ENCODE assay signal across 8 cellular contexts in genomic region chr7:87058739-87059524, GRCh38. TPM values are rescaled to one million over a fixed set of nuclear protein-coding genes. Genes with fewer than 3 reads are reported as not detected.
A peak's percentile ranks its signal among the peaks of the same experiment; 100 is the strongest.
DNase-seq lines count a peak whose midpoint lies in the region; ATAC-seq and TF ChIP-seq lines count a peak whose summit lies in the region.

No MANE protein-coding gene starts in this region.

- no peaks in the 10 kb centered on the region for H3K9me3 Mint-ChIP-seq in T-helper 1 cell treated with Interleukin-12 subunit alpha and Interleukin-12 subunit beta and Interleukin-4 antibody, amounts not matched to agents 30 μg/mL and 1 μg/mL, for 36 hours

- TF ChIP-seq CTCF in coronary artery (IDR thresholded peaks at IDR 0.05), result no peak

- peaks cover 11% of the 10 kb centered on the region for H3K4me1 Mint-ChIP-seq in T-helper 1 cell treated with Interleukin-12 subunit alpha and Interleukin-12 subunit beta and Interleukin-4 antibody, amounts not matched to agents 30 μg/mL and 1 μg/mL, for 36 hours (ENCODE audit: low read depth)

- peak overlapping the region; percentile 68 for H3K4me3 Mint-ChIP-seq in T-helper 1 cell treated with Interleukin-12 subunit alpha and Interleukin-12 subunit beta and Interleukin-4 antibody, amounts not matched to agents 30 μg/mL and 1 μg/mL, for 36 hours

- peak; percentile 48 for ATAC-seq in GM19455 (IDR thresholded peaks at IDR 0.05; ENCODE audit: unreplicated experiment)
- ATAC-seq in HG03558 (IDR thresholded peaks at IDR 0.05; ENCODE audit: extremely low read depth, unreplicated experiment), result peak; percentile 28

- H3K27ac Mint-ChIP-seq in T-helper 1 cell treated with Interleukin-12 subunit alpha and Interleukin-12 subunit beta and Interleukin-4 antibody, amounts not matched to agents 30 μg/mL and 1 μg/mL, for 36 hours, result no peak overlapping the region

- H3K4me3 ChIP-seq in coronary artery, result peak overlapping the region; percentile 75

- DNase-seq in DMS53 treated with DMSO at 0.1 percent for 48 hours (lab: John Stamatoyannopoulos, UW; ENCODE audit: unreplicated experiment) (peak; percentile 29), coronary artery (ENCODE audit: low spot score) (no peak), lung microvascular endothelial cell (ENCODE audit: low read depth in 2 of 2) (peak; percentile 42 to 47), substantia nigra (lab: John Stamatoyannopoulos, UW) (peak in 25 of 49 donors; percentile 0 to 69 (median 17)), NCI-H1048 (lab: John Stamatoyannopoulos, UW) (no peak)

- H3K36me3 Mint-ChIP-seq in T-helper 1 cell treated with Interleukin-12 subunit alpha and Interleukin-12 subunit beta and Interleukin-4 antibody, amounts not matched to agents 30 μg/mL and 1 μg/mL, for 36 hours (ENCODE audit: low read depth), result no peaks in the 10 kb centered on the region

- H3K27me3 Mint-ChIP-seq in T-helper 1 cell treated with Interleukin-12 subunit alpha and Interleukin-12 subunit beta and Interleukin-4 antibody, amounts not matched to agents 30 μg/mL and 1 μg/mL, for 36 hours (ENCODE audit: low read depth), result peaks cover 30% of the 10 kb centered on the region

- peak overlapping the region; percentile 62 to 73 for H3K27ac ChIP-seq in coronary artery
- peak overlapping the region; percentile 82 for H3K27ac ChIP-seq in substantia nigra (ENCODE audit: low read depth, low read length, poor library complexity, severe bottlenecking)

RNA-seq across cellular contexts. Expression of gene ELAPOR2, which starts 0.5 kb away (rescaled TPM):
- total RNA-seq in lung microvascular endothelial cell, result 84.1 and 136 TPM in 2 replicates

Comparison
In these comparisons a context has a peak if more than half of its experiments do, and no peak if none do; other contexts are left out.
1. DNase-seq: peak in DMS53 treated with DMSO at 0.1 percent for 48 hours (single experiment), lung microvascular endothelial cell (2 of 2) and substantia nigra (25 of 49); none in coronary artery (single experiment) and NCI-H1048 (single experiment).